Comparison of ENCODE assay signal across 9 cellular contexts in genomic region chr5:139985733-139986132, GRCh38. TPM values are rescaled to one million over a fixed set of nuclear protein-coding genes. Genes with fewer than 3 reads are reported as not detected.
DNase-seq lines count a peak whose midpoint lies in the region; ATAC-seq lines count a peak whose summit lies in the region.
"Had no signal": no experiment of that assay in that cellular context is flagged by ENCODE, and none has a peak within 500 bp of the region (broad histone marks: within the 10 kb centered on the region; RNA-seq: fewer than 3 reads in every experiment).

No MANE protein-coding gene starts in this region.

- H3K27ac ChIP-seq in SJSA1, result no peak overlapping the region

- no peaks in the 10 kb centered on the region for H3K9me3 ChIP-seq in SJSA1 (replicated peaks)

- peaks cover 5% of the 10 kb centered on the region for H3K27me3 ChIP-seq in SJSA1 (replicated peaks)

- H3K27me3 Mint-ChIP-seq in stimulated activated naive B cell treated with anti-CD40 and anti-IgM and Interleukin-4, amounts not matched to agents 10 μg/mL and 1 μg/mL and 100 μg/mL, for 72 hours, result peaks cover 21 to 46% of the 10 kb centered on the region in 2 donors

- no peaks in the 10 kb centered on the region for H3K9me3 Mint-ChIP-seq in stimulated activated naive B cell treated with anti-CD40 and anti-IgM and Interleukin-4, amounts not matched to agents 10 μg/mL and 1 μg/mL and 100 μg/mL, for 72 hours

- peak; percentile 52 to 68 for ATAC-seq in stimulated activated naive B cell treated with anti-CD40 and anti-IgM and Interleukin-4, amounts not matched to agents 10 μg/mL and 1 μg/mL and 100 μg/mL, for 72 hours (replicated peaks)
- ATAC-seq in left lobe of liver, result no peak
- no peak for ATAC-seq in GM21529 (IDR thresholded peaks at IDR 0.05; ENCODE audit: unreplicated experiment)

- H3K36me3 Mint-ChIP-seq in stimulated activated naive B cell treated with anti-CD40 and anti-IgM and Interleukin-4, amounts not matched to agents 10 μg/mL and 1 μg/mL and 100 μg/mL, for 72 hours, result no peaks in the 10 kb centered on the region

- H3K4me1 ChIP-seq in SJSA1 (replicated peaks), result peaks cover 12% of the 10 kb centered on the region

- H3K4me3 Mint-ChIP-seq in stimulated activated naive B cell treated with anti-CD40 and anti-IgM and Interleukin-4, amounts not matched to agents 10 μg/mL and 1 μg/mL and 100 μg/mL, for 72 hours, result no peak overlapping the region

- DNase-seq in SIG-M5 treated with dmso at 0.1 percent for 504 hours (lab: John Stamatoyannopoulos, UW; ENCODE audit: unreplicated experiment) (peak; percentile 65), SIG-M5 (lab: John Stamatoyannopoulos, UW) (no peak), SJSA1 (ENCODE audit: low read depth in 1 of 2, low spot score in 2 of 2) (peak; percentile 63 to 72), foreskin melanocyte (peak; percentile 77), left lobe of liver (ENCODE audit: low spot score) (no peak), NCI-H1694 (lab: John Stamatoyannopoulos, UW) (no peak)
- DNase-seq in stimulated activated naive B cell treated with anti-CD40 and anti-IgM and Interleukin-4, amounts not matched to agents 10 μg/mL and 1 μg/mL and 100 μg/mL, for 72 hours, result no peak
- DNase-seq: activated CD8-positive, alpha-beta memory T cell treated with anti-CD3 and anti-CD28 coated beads, Interleukin-2, amount 50 U/mL, for 48 hours had no signal

- H3K27ac Mint-ChIP-seq in stimulated activated naive B cell treated with anti-CD40 and anti-IgM and Interleukin-4, amounts not matched to agents 10 μg/mL and 1 μg/mL and 100 μg/mL, for 72 hours, result no peak overlapping the region

- no peaks in the 10 kb centered on the region for H3K36me3 ChIP-seq in SJSA1

- peaks cover 8 to 11% of the 10 kb centered on the region in 2 donors for H3K4me1 Mint-ChIP-seq in stimulated activated naive B cell treated with anti-CD40 and anti-IgM and Interleukin-4, amounts not matched to agents 10 μg/mL and 1 μg/mL and 100 μg/mL, for 72 hours

- no peak overlapping the region for H3K4me3 ChIP-seq in SJSA1

RNA-seq across cellular contexts. Expression of gene NRG2, which starts 57.4 kb away (rescaled TPM):
- not detected in 2 replicates for total RNA-seq in SJSA1 (2014; rRNA removed; shearing (Covaris generic))
- total RNA-seq in left lobe of liver, result 0.81 TPM

Comparison
In these comparisons a context has a peak if more than half of its experiments do, and no peak if none do; other contexts are left out.
1. DNase-seq: peak in SIG-M5 treated with dmso at 0.1 percent for 504 hours (single experiment), SJSA1 (2 of 2) and foreskin melanocyte (single experiment); none in SIG-M5 (single experiment), stimulated activated naive B cell treated with anti-CD40 and anti-IgM and Interleukin-4, amounts not matched to agents 10 μg/mL and 1 μg/mL and 100 μg/mL, for 72 hours (single experiment), left lobe of liver (single experiment) and NCI-H1694 (single experiment).
2. ATAC-seq: peak in stimulated activated naive B cell treated with anti-CD40 and anti-IgM and Interleukin-4, amounts not matched to agents 10 μg/mL and 1 μg/mL and 100 μg/mL, for 72 hours (2 of 2); none in left lobe of liver (single experiment) and GM21529 (single experiment).